ENCODE assay signal across 8 cellular contexts in the genomic region with DNA sequence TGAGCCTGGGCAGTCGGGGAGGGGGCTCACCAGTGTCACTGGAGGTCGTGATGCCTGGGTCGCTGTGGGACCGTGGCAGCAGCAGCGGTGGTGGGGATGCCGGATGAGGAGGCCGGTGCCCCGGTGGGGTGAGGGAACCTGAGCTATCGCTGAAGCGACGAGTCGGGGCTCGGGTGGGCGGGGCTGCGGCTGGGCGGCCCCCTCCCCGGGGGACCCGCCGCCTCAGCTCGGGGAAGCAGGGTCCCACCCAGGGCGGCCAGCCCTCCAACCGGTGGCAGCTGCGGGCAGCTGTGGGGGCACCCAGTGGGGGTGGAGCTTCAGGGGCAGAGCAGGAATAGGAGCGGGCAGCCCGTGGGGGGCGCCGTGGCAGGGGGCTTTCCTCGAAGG. TPM values are rescaled to one million over a fixed set of nuclear protein-coding genes. Genes with fewer than 3 reads are reported as not detected.
DNase-seq lines count a peak whose midpoint lies in the region; ATAC-seq, FAIRE-seq and TF ChIP-seq lines count a peak whose summit lies in the region.

No MANE protein-coding gene starts in this region.

- peak; percentile 41 for ATAC-seq in DND-41 (ENCODE audit: insufficient read depth, low read depth)
- peak; percentile 3 for ATAC-seq in GM21786 (IDR thresholded peaks at IDR 0.05; ENCODE audit: unreplicated experiment)

- H3K56ac ChIP-seq in mesendoderm (ENCODE audit: low read length), result peak overlapping the region; percentile 92

- H3K79me1 ChIP-seq in mesendoderm (ENCODE audit: low read length), result peaks cover 4% of the 10 kb centered on the region

- no peaks in the 10 kb centered on the region for H3K9me3 Mint-ChIP-seq in T-helper 2 cell treated with Interferon-gamma antibody and Interleukin-4, amounts not matched to agents 5 μg/mL and 100 μg/mL, for 36 hours
- H3K9me3 Mint-ChIP-seq in Caco-2 (ENCODE audit: unreplicated experiment), result no peaks in the 10 kb centered on the region

- H2BK15ac ChIP-seq in mesendoderm (replicated peaks; ENCODE audit: low read depth), result no peak overlapping the region

- H3K9ac ChIP-seq in DND-41 (ENCODE audit: low read depth, low read length) (peak overlapping the region; percentile 62), mesendoderm (ENCODE audit: low read length) (peak overlapping the region; percentile 83)

- no peak for TF ChIP-seq POLR2A in H54 (IDR thresholded peaks at IDR 0.05; ENCODE audit: low read depth, low read length)

- no peak overlapping the region for H4K8ac ChIP-seq in mesendoderm (ENCODE audit: low read depth, low read length)

- no peaks in the 10 kb centered on the region for H4K20me1 ChIP-seq in DND-41 (ENCODE audit: insufficient read depth, low read length)

- H3K79me2 ChIP-seq in DND-41 (ENCODE audit: insufficient read depth, low read length) (peaks cover 21% of the 10 kb centered on the region), mesendoderm (ENCODE audit: control insufficient read depth, insufficient read depth, low read length) (no peaks in the 10 kb centered on the region)

- H3K27ac ChIP-seq in DND-41 (ENCODE audit: low read length) (peak overlapping the region; percentile 75), mesendoderm (ENCODE audit: low read depth, low read length) (no peak overlapping the region)

- no peaks in the 10 kb centered on the region for H3K9me3 ChIP-seq in DND-41 (ENCODE audit: insufficient read depth, low read length, severe bottlenecking)
- H3K9me3 ChIP-seq in Caco-2, result no peaks in the 10 kb centered on the region

- peaks cover 10% of the 10 kb centered on the region for H3K36me3 Mint-ChIP-seq in T-helper 2 cell treated with Interferon-gamma antibody and Interleukin-4, amounts not matched to agents 5 μg/mL and 100 μg/mL, for 36 hours (ENCODE audit: low read depth)
- peaks cover 6% of the 10 kb centered on the region for H3K36me3 Mint-ChIP-seq in Caco-2 (ENCODE audit: insufficient read depth, unreplicated experiment)

- peak overlapping the region; percentile 79 for H2AFZ ChIP-seq in DND-41 (ENCODE audit: low read depth, low read length)

- POLR2A ChIA-PET in Caco-2 (lab: Charles Lee), result interaction anchor here (0.7 kb wide), 1 partner anchor 12 kb away, joined by 4 read pairs; a partner anchor contains a TSS

- H3K23ac ChIP-seq in mesendoderm (ENCODE audit: low read length), result peak overlapping the region; percentile 92

- no peak overlapping the region for H2BK5ac ChIP-seq in mesendoderm (ENCODE audit: low read length)

- no peak for DNase-seq in DND-41
- no peak for DNase-seq in T-helper 2 cell treated with Interferon-gamma antibody and Interleukin-4, amounts not matched to agents 5 μg/mL and 100 μg/mL, for 36 hours (ENCODE audit: low spot score)
- no peak for DNase-seq in mesendoderm
- DNase-seq in H54 (ENCODE audit: insufficient read length, low spot score), result no peak
- DNase-seq in DMS79 treated with DMSO at 0.1 percent for 48 hours (lab: John Stamatoyannopoulos, UW), result no peak
- DNase-seq in Caco-2, result no peak
- no peak for DNase-seq in ureter (ENCODE audit: low spot score)

- no peak overlapping the region for H4K5ac ChIP-seq in mesendoderm (ENCODE audit: low read length)

- intact Hi-C loops in Caco-2 (cut with micrococcal nuclease; ENCODE audit: unreplicated experiment), result loop anchor here (1.0 to 2.0 kb wide), 4 partner anchors 23 to 343 kb away; a partner anchor contains a TSS

- peak overlapping the region in 1 of 2 experiments; percentile 59; a peak in 3 of 4 replicates for H3K4me3 ChIP-seq in DND-41 (ENCODE audit: low read depth in 1 of 2, low read length in 2 of 2)
- H3K4me3 ChIP-seq in mesendoderm (ENCODE audit: low read length), result peak overlapping the region; percentile 52
- no peak overlapping the region for H3K4me3 ChIP-seq in Caco-2 (ENCODE audit: low read depth, low read length)

- no peak for FAIRE-seq in H54 (lab: Jason Lieb, UNC)

- H3K4me1 ChIP-seq in DND-41 (ENCODE audit: insufficient read depth, low read length) (peaks cover 45% of the 10 kb centered on the region), mesendoderm (ENCODE audit: control insufficient read depth, low read depth, low read length) (peaks cover 8% of the 10 kb centered on the region), Caco-2 (peaks cover 4% of the 10 kb centered on the region)

- peaks cover 21% of the 10 kb centered on the region for H3K36me3 ChIP-seq in DND-41 (ENCODE audit: insufficient read depth, low read length)
- no peaks in the 10 kb centered on the region for H3K36me3 ChIP-seq in mesendoderm (ENCODE audit: control insufficient read depth, insufficient read depth, low read length)
- H3K36me3 ChIP-seq in Caco-2 (ENCODE audit: control insufficient read depth, insufficient read depth, low read length), result no peaks in the 10 kb centered on the region

- peak overlapping the region; percentile 20 for H3K18ac ChIP-seq in mesendoderm (ENCODE audit: low read length)

- CTCF ChIA-PET in Caco-2 (lab: Charles Lee), result interaction anchor here (0.6 to 3.3 kb wide), 14 partner anchors 10 to 465 kb away, joined by 3 to 34 read pairs (median 6); a partner anchor contains a TSS

- no peaks in the 10 kb centered on the region for H3K27me3 Mint-ChIP-seq in T-helper 2 cell treated with Interferon-gamma antibody and Interleukin-4, amounts not matched to agents 5 μg/mL and 100 μg/mL, for 36 hours (ENCODE audit: low read depth)
- no peaks in the 10 kb centered on the region for H3K27me3 Mint-ChIP-seq in Caco-2 (ENCODE audit: insufficient read depth, unreplicated experiment)

- H3K4ac ChIP-seq in mesendoderm (ENCODE audit: low read depth, low read length), result peak overlapping the region; percentile 10

- WGBS in mesendoderm (ENCODE audit: extremely low coverage, insufficient coverage, low lambda C conversion rate), result no CpG with 5 or more reads among the region's 28 CpGs

- no peak for TF ChIP-seq CTCF in DND-41 (IDR thresholded peaks at IDR 0.05; ENCODE audit: borderline replicate concordance, extremely low read depth, low read length, poor library complexity, severe bottlenecking)
- TF ChIP-seq CTCF in Caco-2 (IDR thresholded peaks at IDR 0.05; ENCODE audit: insufficient read depth in 1 of 2, low read depth in 1 of 2, low read length in 1 of 2, severe bottlenecking in 1 of 2, unreplicated experiment in 1 of 2), result no peak

- H2AK5ac ChIP-seq in mesendoderm (ENCODE audit: low read length), result peak overlapping the region; percentile 58

- no peaks in the 10 kb centered on the region for H3K27me3 ChIP-seq in DND-41 (ENCODE audit: insufficient read depth, low read length, poor library complexity)
- no peaks in the 10 kb centered on the region for H3K27me3 ChIP-seq in mesendoderm (ENCODE audit: insufficient read depth, low read length, poor library complexity)
- H3K27me3 ChIP-seq in Caco-2 (replicated peaks; ENCODE audit: control insufficient read depth, insufficient read depth, low read length), result no peaks in the 10 kb centered on the region

- H3K4me2 ChIP-seq in DND-41 (ENCODE audit: insufficient read depth, low read length) (peak overlapping the region; percentile 81), mesendoderm (ENCODE audit: low read length) (peak overlapping the region; percentile 74)

- H3K4me1 Mint-ChIP-seq in T-helper 2 cell treated with Interferon-gamma antibody and Interleukin-4, amounts not matched to agents 5 μg/mL and 100 μg/mL, for 36 hours (ENCODE audit: low read depth), result peaks cover 29% of the 10 kb centered on the region
- H3K4me1 Mint-ChIP-seq in Caco-2 (ENCODE audit: low read depth, unreplicated experiment), result peaks cover 22% of the 10 kb centered on the region

- no TSS peak for BruUV-seq in Caco-2 (replicated peaks; lab: Mats Ljungman, UMichigan)

- peak overlapping the region; percentile 80 for H3K4me3 Mint-ChIP-seq in T-helper 2 cell treated with Interferon-gamma antibody and Interleukin-4, amounts not matched to agents 5 μg/mL and 100 μg/mL, for 36 hours
- no peak overlapping the region for H3K4me3 Mint-ChIP-seq in Caco-2 (ENCODE audit: unreplicated experiment)

- no peak overlapping the region for H2BK120ac ChIP-seq in mesendoderm (ENCODE audit: low read depth, low read length)

- peak overlapping the region; percentile 79 for H3K27ac Mint-ChIP-seq in T-helper 2 cell treated with Interferon-gamma antibody and Interleukin-4, amounts not matched to agents 5 μg/mL and 100 μg/mL, for 36 hours
- H3K27ac Mint-ChIP-seq in Caco-2 (ENCODE audit: unreplicated experiment), result no peak overlapping the region

RNA-seq across cellular contexts. Expression of a gene that starts 5.0 kb away (rescaled TPM):
- 28.0 TPM for polyA plus RNA-seq in mesendoderm (2013, experiment 1 of 2)
- polyA plus RNA-seq in mesendoderm (2013, experiment 2 of 2), result 27.0 TPM
- 33.1 and 36.6 TPM in 2 replicates for total RNA-seq in Caco-2 (2022)
- 21.8 TPM for total RNA-seq in ureter

RNA-seq across cellular contexts. Expression of a gene that starts 11.9 kb away (rescaled TPM):
- 51.3 TPM for polyA plus RNA-seq in mesendoderm (2013, experiment 1 of 2)
- polyA plus RNA-seq in mesendoderm (2013, experiment 2 of 2), result 49.6 TPM
- total RNA-seq in Caco-2 (2022) (53.4 and 55.9 TPM in 2 replicates), ureter (62.6 TPM)

RNA-seq across cellular contexts. Expression of a gene that starts 23.1 kb away (rescaled TPM):
- polyA plus RNA-seq in mesendoderm (2013, experiment 1 of 2), result 51.4 TPM
- polyA plus RNA-seq in mesendoderm (2013, experiment 2 of 2), result 48.2 TPM
- 56.8 and 57.5 TPM in 2 replicates for total RNA-seq in Caco-2 (2022)
- 80.5 TPM for total RNA-seq in ureter

RNA-seq across cellular contexts. Expression of a gene that starts 27.0 kb away (rescaled TPM):
- polyA plus RNA-seq in mesendoderm (2013, experiment 1 of 2), result 1.5 TPM
- polyA plus RNA-seq in mesendoderm (2013, experiment 2 of 2), result 1.4 TPM
- total RNA-seq in Caco-2 (2022) (8.0 and 8.8 TPM in 2 replicates), ureter (4.7 TPM)

RNA-seq across cellular contexts. Expression of a gene that starts 41.7 kb away (rescaled TPM):
- polyA plus RNA-seq in mesendoderm (2013, experiment 1 of 2), result 40.8 TPM
- polyA plus RNA-seq in mesendoderm (2013, experiment 2 of 2), result 40.6 TPM
- 64.9 and 65.3 TPM in 2 replicates for total RNA-seq in Caco-2 (2022)
- total RNA-seq in ureter, result 31.6 TPM
